In genomic region chr1:185208626-185209170, GRCh38 we compare ENCODE assay signal across 12 cellular contexts.
"Had no signal": no experiment of that assay in that cellular context is flagged by ENCODE, and none has a peak within 500 bp of the region (broad histone marks: within the 10 kb centered on the region; RNA-seq: fewer than 3 reads in every experiment).

No MANE protein-coding gene starts in this region.

- ATAC-seq: activated CD4-positive, alpha-beta T cell treated with anti-CD3 and anti-CD28 coated beads for 36 hours; activated T-cell treated with anti-CD3 and anti-CD28 coated beads, Interleukin-2, amount 50 U/mL, for 72 hours; left colon; psoas muscle; right lobe of liver; stimulated activated memory B cell treated with anti-CD40 and anti-IgM and Interleukin-4, amounts not matched to agents 10 μg/mL and 1 μg/mL and 100 μg/mL, for 72 hours had no signal

- DNase-seq: activated CD4-positive, alpha-beta memory T cell treated with anti-CD3 and anti-CD28 coated beads, Interleukin-2, amount 10 ng/mL, durations not matched to agents 7 days and 5 days; activated CD4-positive, alpha-beta T cell treated with anti-CD3 and anti-CD28 coated beads for 36 hours; activated naive CD4-positive, alpha-beta T cell; activated T-cell treated with anti-CD3 and anti-CD28 coated beads, Interleukin-2, amount 50 U/mL, for 72 hours; cerebellar nuclear complex; hypothalamus; left colon; psoas muscle; right lobe of liver; transverse colon; WERI-Rb-1 had no signal

- H3K36me3 ChIP-seq: right lobe of liver, WERI-Rb-1 had no signal

- H3K27me3 ChIP-seq: right lobe of liver, transverse colon had no signal

- H3K4me3 ChIP-seq: psoas muscle, right lobe of liver, transverse colon had no signal
